In the genomic region with DNA sequence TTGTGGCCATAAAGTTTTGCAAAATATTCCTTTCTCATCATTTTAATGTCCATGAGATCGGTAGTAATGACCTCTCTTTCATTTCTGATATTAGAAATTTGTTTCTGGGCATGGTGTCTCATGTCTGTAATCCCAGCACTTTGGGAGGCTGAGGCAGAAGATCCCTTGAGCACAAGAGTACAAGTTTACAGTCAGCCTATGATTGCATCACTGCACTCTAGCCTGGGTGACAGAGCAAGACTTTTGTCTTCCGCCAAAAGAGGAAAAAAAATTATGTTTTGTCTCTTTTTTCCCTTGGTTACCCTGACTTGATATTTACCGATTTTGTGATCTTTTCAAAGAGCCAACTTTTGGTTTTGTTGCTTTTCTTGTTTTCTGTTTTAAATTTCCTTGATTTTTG, we compare ENCODE assay signal across 23 cellular contexts.
"Had no signal": no experiment of that assay in that cellular context is flagged by ENCODE, and none has a peak within 500 bp of the region (broad histone marks: within the 10 kb centered on the region; RNA-seq: fewer than 3 reads in every experiment).

No MANE protein-coding gene starts in this region.

- H3K9me3 Mint-ChIP-seq: activated CD4-positive, alpha-beta memory T cell treated with anti-CD3 and anti-CD28 coated beads for 36 hours; activated CD4-positive, alpha-beta T cell treated with anti-CD3 and anti-CD28 coated beads, Interleukin-2, amount 10 ng/mL, durations not matched to agents 7 days and 5 days; activated naive CD4-positive, alpha-beta T cell treated with anti-CD3 and anti-CD28 coated beads for 36 hours; activated naive CD8-positive, alpha-beta T cell treated with anti-CD3 and anti-CD28 coated beads for 36 hours; activated T-helper 17 cell treated with anti-CD3 and anti-CD28 coated beads, Interleukin-2, amount 50 U/mL, for 72 hours had no signal

- ATAC-seq: activated T-helper 17 cell treated with anti-CD3 and anti-CD28 coated beads, Interleukin-2, amount 50 U/mL, for 72 hours; T-helper 17 cell had no signal

- H3K4me1 Mint-ChIP-seq: activated T-helper 17 cell treated with anti-CD3 and anti-CD28 coated beads, Interleukin-2, amount 50 U/mL, for 72 hours had no signal

- H3K9me3 ChIP-seq: adrenal gland had no signal

- H3K27ac ChIP-seq: adrenal gland, Peyer's patch, RWPE1 had no signal

- H3K27ac Mint-ChIP-seq: activated CD4-positive, alpha-beta memory T cell treated with anti-CD3 and anti-CD28 coated beads for 36 hours; activated CD4-positive, alpha-beta T cell treated with anti-CD3 and anti-CD28 coated beads, Interleukin-2, amount 10 ng/mL, durations not matched to agents 7 days and 5 days; activated naive CD4-positive, alpha-beta T cell treated with anti-CD3 and anti-CD28 coated beads for 36 hours; activated naive CD8-positive, alpha-beta T cell treated with anti-CD3 and anti-CD28 coated beads for 36 hours; activated T-helper 17 cell treated with anti-CD3 and anti-CD28 coated beads, Interleukin-2, amount 50 U/mL, for 72 hours; T-helper 17 cell had no signal

- H3K27me3 ChIP-seq: adrenal gland, Peyer's patch had no signal

- H3K4me3 ChIP-seq: adrenal gland, Peyer's patch had no signal

- H3K4me3 Mint-ChIP-seq: activated CD4-positive, alpha-beta memory T cell treated with anti-CD3 and anti-CD28 coated beads for 36 hours; activated CD4-positive, alpha-beta T cell treated with anti-CD3 and anti-CD28 coated beads, Interleukin-2, amount 10 ng/mL, durations not matched to agents 7 days and 5 days; activated naive CD4-positive, alpha-beta T cell treated with anti-CD3 and anti-CD28 coated beads for 36 hours; activated naive CD8-positive, alpha-beta T cell treated with anti-CD3 and anti-CD28 coated beads for 36 hours; activated T-helper 17 cell treated with anti-CD3 and anti-CD28 coated beads, Interleukin-2, amount 50 U/mL, for 72 hours; T-helper 17 cell had no signal

- H3K36me3 ChIP-seq: adrenal gland, Peyer's patch had no signal

- DNase-seq: activated CD4-positive, alpha-beta memory T cell treated with anti-CD3 and anti-CD28 coated beads for 36 hours; activated CD4-positive, alpha-beta T cell treated with anti-CD3 and anti-CD28 coated beads, Interleukin-2, amount 10 ng/mL, durations not matched to agents 7 days and 5 days; activated CD4-positive, CD25-positive, alpha-beta regulatory T cell; activated CD8-positive, alpha-beta memory T cell treated with anti-CD3 and anti-CD28 coated beads for 24 hours; activated gamma-delta T cell; activated naive CD4-positive, alpha-beta T cell treated with anti-CD3 and anti-CD28 coated beads for 36 hours; activated naive CD8-positive, alpha-beta T cell treated with anti-CD3 and anti-CD28 coated beads for 36 hours; activated T-cell treated with anti-CD3 and anti-CD28 coated beads, Interleukin-2, amount 50 U/mL, for 48 hours; adrenal gland; anterior cingulate cortex; cerebellar nuclear complex; MM.1S; NCI-H1105; NCI-H1436 treated with DMSO at 0.1 percent for 48 hours; NCI-H187; NCI-H2081; NCI-H510A treated with DMSO at 0.1 percent for 48 hours; Peyer's patch; Right ventricle myocardium superior; T-helper 17 cell; T-helper 9 cell had no signal

- H3K36me3 Mint-ChIP-seq: activated CD4-positive, alpha-beta memory T cell treated with anti-CD3 and anti-CD28 coated beads for 36 hours; activated naive CD8-positive, alpha-beta T cell treated with anti-CD3 and anti-CD28 coated beads for 36 hours had no signal
